Comparison of ENCODE assay signal across 16 cellular contexts in genomic region chr11:71076021-71076420, GRCh38.
DNase-seq lines count a peak whose midpoint lies in the region; ATAC-seq, FAIRE-seq and TF ChIP-seq lines count a peak whose summit lies in the region.
"Had no signal": no experiment of that assay in that cellular context is flagged by ENCODE, and none has a peak within 500 bp of the region (broad histone marks: within the 10 kb centered on the region; RNA-seq: fewer than 3 reads in every experiment).

No MANE protein-coding gene starts in this region.

- CTCF ChIA-PET in IMR-90 (lab: Yijun Ruan, JAX): no interaction called here

- no CpG with 5 or more reads among the region's 8 CpGs for WGBS in IMR-90 (ENCODE audit: extremely low coverage in 2 of 2, insufficient read length in 1 of 2), 2 experiments

- H3K56ac ChIP-seq in IMR-90 (ENCODE audit: extremely low read depth, insufficient read depth, low read length): no peak overlapping the region

- H3K23ac ChIP-seq in IMR-90 (ENCODE audit: low read depth, low read length): no peak overlapping the region

- H3K9me3 ChIP-seq in IMR-90 (ENCODE audit: control insufficient read depth, insufficient read depth, low read length): no peaks in the 10 kb centered on the region; the same call in 1 of the 2 replicates
- H3K9me3 ChIP-seq: Caco-2 had no signal

- intact Hi-C loops in IMR-90 (cut with micrococcal nuclease): no loop called here

- in situ Hi-C loops in IMR-90 (cut with MboI; ENCODE audit: low sequenced_read_pairs): no loop called here

- no peak overlapping the region for H2AFZ ChIP-seq in IMR-90 (replicated peaks; ENCODE audit: low read length, poor library complexity)
- H2AFZ ChIP-seq: GM23248 had no signal

- no peak overlapping the region for H3K4ac ChIP-seq in IMR-90 (ENCODE audit: low read depth, low read length)

- DNase-seq in IMR-90 (no peak), bronchial epithelial cell (ENCODE audit: low read depth) (peak; percentile 20), kidney tubule cell (ENCODE audit: low spot score) (peak; percentile 27), SHP77 (lab: John Stamatoyannopoulos, UW) (no peak), NCI-H1105 treated with DMSO at 0.1 percent for 48 hours (lab: John Stamatoyannopoulos, UW) (no peak), EL (no peak)
- DNase-seq: Caco-2; CD8-positive, alpha-beta T cell; DND-41; GM23248; H7; KBM-7 had no signal

- no peaks in the 10 kb centered on the region for H4K20me1 ChIP-seq in IMR-90 (ENCODE audit: insufficient read depth, low read length)

- no peak for TF ChIP-seq RAD21 in IMR-90 (IDR thresholded peaks at IDR 0.05; ENCODE audit: low read length)

- dilution Hi-C loops in IMR-90 (cut with HindIII; ENCODE audit: low sequenced_read_pairs, unreplicated experiment): no loop called here

- H2AK9ac ChIP-seq in IMR-90 (replicated peaks; ENCODE audit: low read depth, low read length, poor library complexity): no peak overlapping the region

- no peak overlapping the region for H3K14ac ChIP-seq in IMR-90 (replicated peaks; ENCODE audit: low read depth, low read length)

- POLR2A ChIA-PET in IMR-90 (lab: Charles Lee; ENCODE audit: unreplicated experiment): no interaction called here

- H4K5ac ChIP-seq in IMR-90 (ENCODE audit: low read depth, low read length): no peak overlapping the region

- H4K8ac ChIP-seq in IMR-90 (ENCODE audit: low read depth in 2 of 2, low read length in 2 of 2): no peak overlapping the region

- H4K91ac ChIP-seq in IMR-90 (ENCODE audit: insufficient read depth, low read depth, low read length): no peak overlapping the region

- H3K27ac ChIP-seq in IMR-90 (ENCODE audit: insufficient read depth, low read length): no peak overlapping the region
- H3K27ac ChIP-seq: GM23248, HL-60 had no signal

- no peak overlapping the region for H2BK120ac ChIP-seq in IMR-90 (ENCODE audit: low read depth, low read length)

- H2BK5ac ChIP-seq in IMR-90 (ENCODE audit: low read depth, low read length, poor library complexity, severe bottlenecking): no peak overlapping the region

- H3K36me3 ChIP-seq in IMR-90 (ENCODE audit: control insufficient read depth, insufficient read depth, low read length) (peaks cover 3% of the 10 kb centered on the region; the same call in 1 of the 2 replicates), bronchial epithelial cell (ENCODE audit: control insufficient read depth, insufficient read depth, low read length) (no peaks in the 10 kb centered on the region)

- no peak overlapping the region for H3K9ac ChIP-seq in IMR-90 (ENCODE audit: low read depth, low read length)
- H3K9ac ChIP-seq: GM23248 had no signal

- H3K4me3 ChIP-seq in IMR-90 (ENCODE audit: insufficient read depth, low read depth, low read length) (no peak overlapping the region), bronchial epithelial cell (ENCODE audit: low read depth, low read length) (no peak overlapping the region)
- H3K4me3 ChIP-seq: A549, GM23248 had no signal

- H2BK20ac ChIP-seq in IMR-90 (ENCODE audit: low read depth, low read length): no peak overlapping the region

- H2BK15ac ChIP-seq in IMR-90 (ENCODE audit: low read depth, low read length): no peak overlapping the region

- TF ChIP-seq CTCF in IMR-90 (conservative IDR thresholded peaks at IDR 0.05; ENCODE audit: low read depth, low read length) (no peak), bronchial epithelial cell (IDR thresholded peaks at IDR 0.05; ENCODE audit: insufficient read depth, low read length, severe bottlenecking) (no peak)

- no peaks in the 10 kb centered on the region for H3K9me1 ChIP-seq in IMR-90 (ENCODE audit: insufficient read depth, low read length)

- H3K4me2 ChIP-seq in IMR-90 (ENCODE audit: low read depth, low read length): no peak overlapping the region
- H3K4me2 ChIP-seq: A549 had no signal

- no peak for TF ChIP-seq POLR2A in IMR-90 (IDR thresholded peaks at IDR 0.05; ENCODE audit: low read depth, low read length)

- no peaks in the 10 kb centered on the region for H3K27me3 ChIP-seq in IMR-90 (ENCODE audit: control insufficient read depth, insufficient read depth, low read length)
- H3K27me3 ChIP-seq in bronchial epithelial cell (ENCODE audit: control insufficient read depth, insufficient read depth, low read length): no peaks in the 10 kb centered on the region

- no peaks in the 10 kb centered on the region for H3K79me1 ChIP-seq in IMR-90 (ENCODE audit: low read depth in 1 of 2, low read length in 2 of 2)

- peak; percentile 23; the same call in 1 of the 2 replicates for ATAC-seq in IMR-90 (ENCODE audit: low read depth)
- ATAC-seq in HG02840 (IDR thresholded peaks at IDR 0.05; ENCODE audit: low FRiP score, unreplicated experiment): no peak
- ATAC-seq: A549; CD8-positive, alpha-beta T cell had no signal

- no peaks in the 10 kb centered on the region for H3K4me1 ChIP-seq in IMR-90 (ENCODE audit: control insufficient read depth, insufficient read depth, low read length)
- H3K4me1 ChIP-seq: Caco-2 had no signal

- no TSS peak for BruUV-seq in IMR-90 (replicated peaks; lab: Mats Ljungman, UMichigan)

- no peak for FAIRE-seq in bronchial epithelial cell (lab: Jason Lieb, UNC)
- FAIRE-seq: A549, GM18507 had no signal

- H3K18ac ChIP-seq in IMR-90 (ENCODE audit: low read depth, low read length): no peak overlapping the region

- no peak overlapping the region for H2AK5ac ChIP-seq in IMR-90 (ENCODE audit: low read depth, low read length)

TF ChIP-seq in IMR-90, 13 proteins besides CTCF, POLR2A, EP300 and RAD21:
- TF ChIP-seq USF2 (IDR thresholded peaks at IDR 0.05; ENCODE audit: low read depth, low read length) (peak; percentile 28; the same call in 1 of the 2 replicates), NFE2L2 (IDR thresholded peaks at IDR 0.05; ENCODE audit: low read depth, low read length) (no peak)

Comparison
In these comparisons a context has a peak if more than half of its experiments do, and no peak if none do; other contexts are left out.
1. DNase-seq: peak in bronchial epithelial cell (single experiment) and kidney tubule cell (single experiment); none in IMR-90 (single experiment), SHP77 (0 of 2), NCI-H1105 treated with DMSO at 0.1 percent for 48 hours (single experiment) and EL (single experiment).